In the genomic region with DNA sequence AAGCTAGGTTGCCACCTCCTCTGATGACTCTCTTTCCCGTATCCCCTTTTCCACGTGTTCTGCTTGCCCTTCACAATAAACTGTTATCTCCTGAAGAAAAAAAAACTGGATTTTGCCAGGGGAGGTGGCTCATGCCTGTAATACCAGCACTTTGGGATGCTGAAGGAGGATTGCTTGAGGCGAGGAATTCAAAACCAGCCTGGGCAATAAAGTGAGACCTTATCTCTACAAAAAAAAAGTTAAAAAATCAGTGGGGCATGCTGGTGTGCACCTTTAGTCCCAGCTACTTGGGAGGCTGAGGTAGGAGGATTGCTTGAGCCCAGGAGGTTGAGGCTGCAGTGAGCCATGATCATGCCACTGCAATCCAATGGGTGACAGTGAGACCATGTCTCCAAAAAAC, we compare ENCODE assay signal across 28 cellular contexts.
"Had no signal": no experiment of that assay in that cellular context is flagged by ENCODE, and none has a peak within 500 bp of the region (broad histone marks: within the 10 kb centered on the region; RNA-seq: fewer than 3 reads in every experiment).

No MANE protein-coding gene starts in this region.

- H3K36me3 Mint-ChIP-seq: activated CD4-positive, alpha-beta memory T cell treated with anti-CD3 and anti-CD28 coated beads for 36 hours; activated naive CD8-positive, alpha-beta T cell treated with anti-CD3 and anti-CD28 coated beads, Interleukin-2, amount 10 ng/mL, durations not matched to agents 7 days and 5 days; T-cell had no signal

- H3K9me3 ChIP-seq: adrenal gland, breast epithelium had no signal

- H3K27ac ChIP-seq: SK-N-MC, VCaP had no signal

- H3K27ac Mint-ChIP-seq: activated CD4-positive, alpha-beta memory T cell treated with anti-CD3 and anti-CD28 coated beads for 36 hours; activated CD4-positive, alpha-beta T cell treated with anti-CD3 and anti-CD28 coated beads, Interleukin-2, amount 10 ng/mL, durations not matched to agents 7 days and 5 days; activated naive CD4-positive, alpha-beta T cell treated with anti-CD3 and anti-CD28 coated beads for 36 hours; activated naive CD8-positive, alpha-beta T cell treated with anti-CD3 and anti-CD28 coated beads, Interleukin-2, amount 10 ng/mL, durations not matched to agents 7 days and 5 days; activated T-helper 17 cell treated with anti-CD3 and anti-CD28 coated beads, Interleukin-2, amount 50 U/mL, for 72 hours had no signal

- H3K4me1 ChIP-seq: breast epithelium had no signal

- DNase-seq: activated CD4-positive, alpha-beta memory T cell treated with anti-CD3 and anti-CD28 coated beads for 36 hours; activated CD4-positive, alpha-beta T cell treated with anti-CD3 and anti-CD28 coated beads, Interleukin-2, amount 10 ng/mL, durations not matched to agents 7 days and 5 days; activated CD4-positive, CD25-positive, alpha-beta regulatory T cell; activated gamma-delta T cell; activated naive CD4-positive, alpha-beta T cell treated with anti-CD3 and anti-CD28 coated beads for 36 hours; activated naive CD8-positive, alpha-beta T cell treated with anti-CD3 and anti-CD28 coated beads, Interleukin-2, amount 10 ng/mL, durations not matched to agents 7 days and 5 days; activated T-cell treated with anti-CD3 and anti-CD28 coated beads for 4 hours; activated T-cell treated with anti-CD3 and anti-CD28 coated beads, Interleukin-2, amount 50 U/mL, for 48 hours; adrenal gland; anterior cingulate cortex; caudate nucleus; Kasumi-1; NCI-H1105 treated with DMSO at 0.1 percent for 48 hours; NCI-H1436 treated with DMSO at 0.1 percent for 48 hours; NCI-H187; NCI-H2081; NCI-H510A treated with DMSO at 0.1 percent for 48 hours; NCI-H69; NK-92 treated with Interleukin-12 subunit alpha and Interleukin-12 subunit beta, amount 100 ng/mL, for 24 hours; OCI-M1; RPMI8226; T-cell had no signal

- H3K27me3 ChIP-seq: adrenal gland, breast epithelium had no signal

- H3K4me3 Mint-ChIP-seq: activated CD4-positive, alpha-beta memory T cell treated with anti-CD3 and anti-CD28 coated beads for 36 hours; activated CD4-positive, alpha-beta T cell treated with anti-CD3 and anti-CD28 coated beads, Interleukin-2, amount 10 ng/mL, durations not matched to agents 7 days and 5 days; activated naive CD4-positive, alpha-beta T cell treated with anti-CD3 and anti-CD28 coated beads for 36 hours; activated naive CD8-positive, alpha-beta T cell treated with anti-CD3 and anti-CD28 coated beads, Interleukin-2, amount 10 ng/mL, durations not matched to agents 7 days and 5 days; activated T-helper 17 cell treated with anti-CD3 and anti-CD28 coated beads, Interleukin-2, amount 50 U/mL, for 72 hours; T-cell had no signal

- H3K27me3 Mint-ChIP-seq: activated CD4-positive, alpha-beta memory T cell treated with anti-CD3 and anti-CD28 coated beads for 36 hours; activated CD4-positive, alpha-beta T cell treated with anti-CD3 and anti-CD28 coated beads, Interleukin-2, amount 10 ng/mL, durations not matched to agents 7 days and 5 days; activated naive CD8-positive, alpha-beta T cell treated with anti-CD3 and anti-CD28 coated beads, Interleukin-2, amount 10 ng/mL, durations not matched to agents 7 days and 5 days; activated T-helper 17 cell treated with anti-CD3 and anti-CD28 coated beads, Interleukin-2, amount 50 U/mL, for 72 hours; T-cell had no signal

- H3K36me3 ChIP-seq: adrenal gland, breast epithelium had no signal

- H3K9me3 Mint-ChIP-seq: activated CD4-positive, alpha-beta memory T cell treated with anti-CD3 and anti-CD28 coated beads for 36 hours; activated naive CD8-positive, alpha-beta T cell treated with anti-CD3 and anti-CD28 coated beads, Interleukin-2, amount 10 ng/mL, durations not matched to agents 7 days and 5 days; activated T-helper 17 cell treated with anti-CD3 and anti-CD28 coated beads, Interleukin-2, amount 50 U/mL, for 72 hours; T-cell had no signal

- ATAC-seq: activated T-helper 17 cell treated with anti-CD3 and anti-CD28 coated beads, Interleukin-2, amount 50 U/mL, for 72 hours; Panc1; Right ventricle myocardium inferior; T-cell had no signal

- H3K4me3 ChIP-seq: adrenal gland, breast epithelium, SK-N-MC had no signal
